In the genomic region with DNA sequence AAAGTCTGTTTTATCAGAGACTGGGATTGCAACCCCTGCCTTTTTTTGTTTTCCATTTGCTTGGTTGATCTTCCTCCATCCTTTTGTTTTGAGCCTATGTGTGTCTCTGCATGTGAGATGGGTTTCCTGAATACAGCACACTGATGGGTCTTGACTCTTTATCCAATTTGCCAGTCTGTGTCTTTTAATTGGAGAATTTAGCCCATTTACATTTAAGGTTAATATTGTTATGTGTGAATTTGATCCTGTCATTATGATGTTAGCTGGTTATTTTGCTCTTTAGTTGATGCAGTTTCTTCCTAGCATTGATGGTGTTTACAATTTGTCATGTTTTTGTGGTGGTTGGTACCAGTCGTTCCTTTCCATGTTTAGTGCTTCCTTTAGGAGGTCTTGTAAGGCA, we compare ENCODE assay signal across 2 cellular contexts.
A peak's percentile ranks its signal among the peaks of the same experiment; 100 is the strongest.
DNase-seq lines count a peak whose midpoint lies in the region; ATAC-seq, FAIRE-seq and TF ChIP-seq lines count a peak whose summit lies in the region.
"Not testable (repeated sequence)": the region's sequence is repeated elsewhere in the genome, so short reads cannot be mapped to it uniquely, and the experiment has no call there.

No MANE protein-coding gene starts in this region.

- not testable (repeated sequence) for H3K27ac ChIP-seq in K562 (ENCODE audit: extremely low read depth, low read depth, low read length)

- CTCF ChIA-PET in K562 (lab: Yijun Ruan, JAX; ENCODE audit: low intra/inter-chr PET ratio): not testable (repeated sequence)

- not testable (repeated sequence) for H3K4me1 Mint-ChIP-seq in activated naive CD8-positive, alpha-beta T cell treated with anti-CD3 and anti-CD28 coated beads, Interleukin-2, amount 10 ng/mL, durations not matched to agents 7 days and 5 days

- not testable (repeated sequence) for TF ChIP-seq RAD21 in K562 (CRISPR knock-in tag; conservative IDR thresholded peaks at IDR 0.05 in 1 of 2, IDR thresholded peaks at IDR 0.05 in 1 of 2)

- not testable (repeated sequence) for DNase-seq in activated naive CD8-positive, alpha-beta T cell treated with anti-CD3 and anti-CD28 coated beads, Interleukin-2, amount 10 ng/mL, durations not matched to agents 7 days and 5 days; K562 (ENCODE audit: extremely low read depth in 1 of 4, low spot score in 3 of 4)

- WGBS in K562 (ENCODE audit: insufficient coverage, low coverage, missing lambda C conversion rate): 0% methylated on average over 1 of the region's 1 CpG

- H3K36me3 ChIP-seq in K562 (ENCODE audit: control insufficient read depth, insufficient read depth, low read length): not testable (repeated sequence)

- peaks cover 12% of the 10 kb centered on the region for H3K27me3 Mint-ChIP-seq in activated naive CD8-positive, alpha-beta T cell treated with anti-CD3 and anti-CD28 coated beads, Interleukin-2, amount 10 ng/mL, durations not matched to agents 7 days and 5 days

- H3K9me1 ChIP-seq in K562 (ENCODE audit: control insufficient read depth, insufficient read depth, low read length): not testable (repeated sequence)

- not testable (repeated sequence) for TF ChIP-seq POLR2A in K562 (conservative IDR thresholded peaks at IDR 0.05)

- POLR2A ChIA-PET in activated naive CD8-positive, alpha-beta T cell treated with anti-CD3 and anti-CD28 coated beads, Interleukin-2, amount 10 ng/mL, durations not matched to agents 7 days and 5 days (lab: Charles Lee); K562 (lab: Yijun Ruan, JAX): not testable (repeated sequence)

- intact Hi-C loops in K562 (cut with micrococcal nuclease): not testable (repeated sequence)

- in situ Hi-C loops in K562 (cut with MboI): not testable (repeated sequence)

- TF ChIP-seq EP300 in K562 (IDR thresholded peaks at IDR 0.05; ENCODE audit: low read length): not testable (repeated sequence)

- ATAC-seq in activated naive CD8-positive, alpha-beta T cell treated with anti-CD3 and anti-CD28 coated beads, Interleukin-2, amount 10 ng/mL, durations not matched to agents 7 days and 5 days (ENCODE audit: low read depth); K562: not testable (repeated sequence)

- not testable (repeated sequence) for H3K4me3 Mint-ChIP-seq in activated naive CD8-positive, alpha-beta T cell treated with anti-CD3 and anti-CD28 coated beads, Interleukin-2, amount 10 ng/mL, durations not matched to agents 7 days and 5 days

- not testable (repeated sequence) for H3K4me1 ChIP-seq in K562 (replicated peaks in 1 of 2; ENCODE audit: control insufficient read depth in 2 of 2, insufficient read depth in 2 of 2, low read length in 2 of 2)

- TF ChIP-seq CTCF in K562 (IDR thresholded peaks at IDR 0.05 in 2 of 3, conservative IDR thresholded peaks at IDR 0.05 in 1 of 3; ENCODE audit: insufficient read depth in 2 of 3, low read depth in 1 of 3, low read length in 3 of 3): not testable (repeated sequence)

- H3K36me3 Mint-ChIP-seq in activated naive CD8-positive, alpha-beta T cell treated with anti-CD3 and anti-CD28 coated beads, Interleukin-2, amount 10 ng/mL, durations not matched to agents 7 days and 5 days: peaks cover 35% of the 10 kb centered on the region

- H4K20me1 ChIP-seq in K562 (replicated peaks; ENCODE audit: control insufficient read depth, insufficient read depth, low read length): not testable (repeated sequence)

- not testable (repeated sequence) for H3K4me3 ChIP-seq in K562

- not testable (repeated sequence) for H3K9ac ChIP-seq in K562 (ENCODE audit: insufficient read depth in 1 of 2, low read depth in 2 of 2, low read length in 2 of 2)

- not testable (repeated sequence) for BruUV-seq in K562 (replicated peaks; lab: Mats Ljungman, UMichigan)

- not testable (repeated sequence) for H3K9me3 ChIP-seq in K562 (replicated peaks; ENCODE audit: control insufficient read depth, insufficient read depth, low read depth, low read length)

- H3K9me3 Mint-ChIP-seq in activated naive CD8-positive, alpha-beta T cell treated with anti-CD3 and anti-CD28 coated beads, Interleukin-2, amount 10 ng/mL, durations not matched to agents 7 days and 5 days: peaks cover 32% of the 10 kb centered on the region

- H3K27ac Mint-ChIP-seq in activated naive CD8-positive, alpha-beta T cell treated with anti-CD3 and anti-CD28 coated beads, Interleukin-2, amount 10 ng/mL, durations not matched to agents 7 days and 5 days: peak overlapping the region; percentile 37

- not testable (repeated sequence) for H3K79me2 ChIP-seq in K562 (ENCODE audit: control insufficient read depth, insufficient read depth, low read length)

- not testable (repeated sequence) for FAIRE-seq in K562 (lab: Jason Lieb, UNC)

- not testable (repeated sequence) for H3K27me3 ChIP-seq in K562 (ENCODE audit: control insufficient read depth in 2 of 2, insufficient read depth in 2 of 2, low read length in 2 of 2)

- H2AFZ ChIP-seq in K562 (ENCODE audit: low read depth, low read length): not testable (repeated sequence)

- H3K4me2 ChIP-seq in K562 (ENCODE audit: insufficient read depth, low read length): not testable (repeated sequence)

TF ChIP-seq in K562, 482 proteins besides CTCF, POLR2A, EP300 and RAD21:
- TF ChIP-seq ZNF507 (tag; conservative IDR thresholded peaks at IDR 0.05): peak; percentile 94
